Comparison of ENCODE assay signal across 8 cellular contexts in genomic region chr14:55354500-55354899, GRCh38. TPM values are rescaled to one million over a fixed set of nuclear protein-coding genes. Genes with fewer than 3 reads are reported as not detected.
DNase-seq lines count a peak whose midpoint lies in the region; ATAC-seq and TF ChIP-seq lines count a peak whose summit lies in the region.

No MANE protein-coding gene starts in this region.

- H3K9ac ChIP-seq in IMR-90 (ENCODE audit: low read depth, low read length) (no peak overlapping the region), parathyroid adenoma (no peak overlapping the region)

- H2BK20ac ChIP-seq in IMR-90 (ENCODE audit: low read depth, low read length): no peak overlapping the region

- in situ Hi-C loops in IMR-90 (cut with MboI; ENCODE audit: low sequenced_read_pairs): no loop called here

- H3K9me2 ChIP-seq in PC-9 (ENCODE audit: insufficient read depth): no peaks in the 10 kb centered on the region

- TF ChIP-seq CTCF in AG04449 (IDR thresholded peaks at IDR 0.05; ENCODE audit: insufficient read depth, low read length, missing control alignments) (peak; percentile 49), IMR-90 (conservative IDR thresholded peaks at IDR 0.05; ENCODE audit: low read depth, low read length) (peak; percentile 69), PC-9 (conservative IDR thresholded peaks at IDR 0.05) (peak; percentile 64), parathyroid adenoma (IDR thresholded peaks at IDR 0.05) (peak; percentile 74)

- H2AFZ ChIP-seq in IMR-90 (replicated peaks; ENCODE audit: low read length, poor library complexity) (no peak overlapping the region), PC-9 (no peak overlapping the region), parathyroid adenoma (no peak overlapping the region)

- H2BK5ac ChIP-seq in IMR-90 (ENCODE audit: low read depth, low read length, poor library complexity, severe bottlenecking): no peak overlapping the region

- H2BK120ac ChIP-seq in IMR-90 (ENCODE audit: low read depth, low read length): no peak overlapping the region

- no peak overlapping the region for H3K14ac ChIP-seq in IMR-90 (replicated peaks; ENCODE audit: low read depth, low read length)

- no peak overlapping the region for H2AK9ac ChIP-seq in IMR-90 (replicated peaks; ENCODE audit: low read depth, low read length, poor library complexity)

- intact Hi-C loops in IMR-90 (cut with micrococcal nuclease) (loop anchor here (1.0 to 5.0 kb wide), 3 partner anchors 83 to 142 kb away; partner anchors contain the start of gene FBXO34), PC-9 (cut with micrococcal nuclease; ENCODE audit: unreplicated experiment) (loop anchor here (1.0 kb wide), 2 partner anchors 83 to 141 kb away; partner anchors contain the start of gene FBXO34)

- no TSS peak for BruUV-seq in IMR-90 (replicated peaks; lab: Mats Ljungman, UMichigan)
- no TSS peak for BruUV-seq in PC-9 (replicated peaks; lab: Mats Ljungman, UMichigan)

- H3K27me3 ChIP-seq in IMR-90 (ENCODE audit: control insufficient read depth, insufficient read depth, low read length) (no peaks in the 10 kb centered on the region), PC-9 (ENCODE audit: insufficient read depth, low read depth) (no peaks in the 10 kb centered on the region), parathyroid adenoma (ENCODE audit: control insufficient read depth, insufficient read depth, low read length) (no peaks in the 10 kb centered on the region)

- peaks cover 5% of the 10 kb centered on the region for H3K4me1 ChIP-seq in IMR-90 (ENCODE audit: control insufficient read depth, insufficient read depth, low read length)
- no peaks in the 10 kb centered on the region for H3K4me1 ChIP-seq in PC-9 (replicated peaks; ENCODE audit: insufficient read depth)
- H3K4me1 ChIP-seq in parathyroid adenoma: no peaks in the 10 kb centered on the region

- dilution Hi-C loops in IMR-90 (cut with HindIII; ENCODE audit: low sequenced_read_pairs, unreplicated experiment): no loop called here

- no peak overlapping the region for H2AK5ac ChIP-seq in IMR-90 (ENCODE audit: low read depth, low read length)

- H3K27ac ChIP-seq in IMR-90 (ENCODE audit: insufficient read depth, low read length) (no peak overlapping the region), PC-9 (no peak overlapping the region), parathyroid adenoma (no peak overlapping the region)

- H3K79me2 ChIP-seq in PC-9 (ENCODE audit: low read depth) (no peaks in the 10 kb centered on the region), parathyroid adenoma (no peaks in the 10 kb centered on the region)

- H3K4me2 ChIP-seq in IMR-90 (ENCODE audit: low read depth, low read length): no peak overlapping the region
- H3K4me2 ChIP-seq in PC-9: no peak overlapping the region
- H3K4me2 ChIP-seq in parathyroid adenoma (ENCODE audit: low read length): no peak overlapping the region

- no peak overlapping the region for H3K56ac ChIP-seq in IMR-90 (ENCODE audit: extremely low read depth, insufficient read depth, low read length)

- WGBS in IMR-90 (ENCODE audit: extremely low coverage in 2 of 2, insufficient read length in 1 of 2), 2 experiments: 29% methylated on average over 3 of the region's 5 CpGs; no CpG with 5 or more reads in 1 of the 2 experiments

- no peak overlapping the region for H3K4me3 ChIP-seq in AG04449 (ENCODE audit: low read depth, low read length)
- H3K4me3 ChIP-seq in IMR-90 (ENCODE audit: insufficient read depth, low read depth, low read length): no peak overlapping the region
- H3K4me3 ChIP-seq in PC-9: no peak overlapping the region
- H3K4me3 ChIP-seq in parathyroid adenoma (ENCODE audit: low read depth, low read length): no peak overlapping the region

- no peak overlapping the region for H4K91ac ChIP-seq in IMR-90 (ENCODE audit: insufficient read depth, low read depth, low read length)

- ATAC-seq in GM18858 (IDR thresholded peaks at IDR 0.05; ENCODE audit: unreplicated experiment) (peak; percentile 71), IMR-90 (ENCODE audit: low read depth) (peak; percentile 82), GM19455 (IDR thresholded peaks at IDR 0.05; ENCODE audit: unreplicated experiment) (no peak)

- peaks cover 7% of the 10 kb centered on the region; the same call in 1 of the 2 replicates for H4K20me1 ChIP-seq in IMR-90 (ENCODE audit: insufficient read depth, low read length)
- H4K20me1 ChIP-seq in PC-9 (ENCODE audit: insufficient read depth): no peaks in the 10 kb centered on the region

- no peak for TF ChIP-seq POLR2A in IMR-90 (IDR thresholded peaks at IDR 0.05; ENCODE audit: low read depth, low read length)

- no peak overlapping the region for H3K4ac ChIP-seq in IMR-90 (ENCODE audit: low read depth, low read length)

- H3K9me3 ChIP-seq in IMR-90 (ENCODE audit: control insufficient read depth, insufficient read depth, low read length) (no peaks in the 10 kb centered on the region), PC-9 (ENCODE audit: insufficient read depth, low read depth) (no peaks in the 10 kb centered on the region), parathyroid adenoma (ENCODE audit: control insufficient read depth, low read length) (no peaks in the 10 kb centered on the region)

- CTCF ChIA-PET in AG04449 (lab: Yijun Ruan, JAX): interaction anchor here (0.8 to 11.9 kb wide), 26 partner anchors 9 to 142 kb away, joined by 3 to 77 read pairs (median 6); partner anchors contain the start of gene FBXO34
- CTCF ChIA-PET in IMR-90 (lab: Yijun Ruan, JAX): interaction anchor here (0.5 to 2.4 kb wide), 14 partner anchors 9 to 1846 kb away, joined by 3 to 9 read pairs (median 4); no protein-coding TSS in a partner anchor
- CTCF ChIA-PET in PC-9 (lab: Charles Lee): interaction anchor here (0.5 to 1.2 kb wide), 3 partner anchors 74 to 162 kb away, joined by 3 to 6 read pairs (median 3); no protein-coding TSS in a partner anchor

- no peak overlapping the region for H4K5ac ChIP-seq in IMR-90 (ENCODE audit: low read depth, low read length)

- no peak overlapping the region for H3K18ac ChIP-seq in IMR-90 (ENCODE audit: low read depth, low read length)

- H3K79me1 ChIP-seq in IMR-90 (ENCODE audit: low read depth in 1 of 2, low read length in 2 of 2): peaks cover 16 to 44% of the 10 kb centered on the region in 2 experiments

- no peak overlapping the region for H4K8ac ChIP-seq in IMR-90 (ENCODE audit: low read depth in 2 of 2, low read length in 2 of 2)

- H3K23ac ChIP-seq in IMR-90 (ENCODE audit: low read depth, low read length): no peak overlapping the region

- H3K9me1 ChIP-seq in IMR-90 (ENCODE audit: insufficient read depth, low read length): peaks cover 5% of the 10 kb centered on the region; the same call in 1 of the 2 replicates

- DNase-seq in AG04449 (ENCODE audit: low read depth, low spot score) (no peak), IMR-90 (peak; percentile 48), PC-9 (peak in 1 of 2 experiments; percentile 29), glomerular endothelial cell (ENCODE audit: extremely low read depth, low read depth, low spot score) (peak; percentile 5)
- peak; percentile 39 for DNase-seq in activated gamma-delta T cell treated with anti-CD3 and anti-CD28 coated beads, Interleukin-2, amount 50 U/mL, for 16 hours (ENCODE audit: low read depth)

- H2BK15ac ChIP-seq in IMR-90 (ENCODE audit: low read depth, low read length): no peak overlapping the region

- H3K36me3 ChIP-seq in IMR-90 (ENCODE audit: control insufficient read depth, insufficient read depth, low read length) (peaks cover 27% of the 10 kb centered on the region), PC-9 (ENCODE audit: low read depth) (0 out of 2 replicates have a peak, but pooled peaks cover 4% of the 10 kb centered on the region), parathyroid adenoma (ENCODE audit: control insufficient read depth, insufficient read depth, low read length) (no peaks in the 10 kb centered on the region)

- H3F3A ChIP-seq in PC-9 (ENCODE audit: insufficient read depth, low read depth): no peaks in the 10 kb centered on the region

- POLR2A ChIA-PET in AG04449 (lab: Yijun Ruan, JAX) (interaction anchor here (1.0 kb wide), 1 partner anchor 83 kb away, joined by 3 read pairs; the partner anchor contains the start of gene FBXO34), IMR-90 (lab: Charles Lee; ENCODE audit: unreplicated experiment) (no interaction called here), PC-9 (lab: Charles Lee; ENCODE audit: unreplicated experiment) (interaction anchor here (0.6 to 0.7 kb wide), 2 partner anchors 57 to 303 kb away, joined by 4 read pairs; partner anchors contain the start of gene MAPK1IP1L)

- peak; percentile 72 for TF ChIP-seq RAD21 in IMR-90 (IDR thresholded peaks at IDR 0.05; ENCODE audit: low read length)

TF ChIP-seq in IMR-90, 13 proteins besides CTCF, POLR2A, EP300 and RAD21:
- TF ChIP-seq RCOR1 (IDR thresholded peaks at IDR 0.05; ENCODE audit: insufficient replicate concordance, low read length) (no peak), FOS (IDR thresholded peaks at IDR 0.05; ENCODE audit: low read depth, low read length) (no peak), MXI1 (IDR thresholded peaks at IDR 0.05; ENCODE audit: borderline replicate concordance, low read depth, low read length) (no peak), SMC3 (IDR thresholded peaks at IDR 0.05; ENCODE audit: low read depth, low read length) (peak; percentile 62)

RNA-seq across cellular contexts. Expression of gene ATG14, which starts 57.1 kb away (rescaled TPM):
- total RNA-seq in IMR-90 (2012; rRNA removed): 12.4 and 13.3 TPM in 2 replicates
- polyA plus RNA-seq in IMR-90 (2012; rRNA removed): 3.6 and 5.0 TPM in 2 replicates
- polyA plus RNA-seq in IMR-90 (2012; cell fraction: cytosol; rRNA removed): 1.3 and 1.4 TPM in 2 replicates
- polyA plus RNA-seq in IMR-90 (2012; cell fraction: nucleus; rRNA removed; ENCODE audit: low replicate concordance): 5.8 and 22.7 TPM in 2 replicates
- total RNA-seq in PC-9 (2021): 13.6 and 14.6 TPM in 2 replicates
- 8.0 and 9.0 TPM in 2 replicates for total RNA-seq in glomerular endothelial cell
